ENCODE assay signal across 8 cellular contexts in the genomic region with DNA sequence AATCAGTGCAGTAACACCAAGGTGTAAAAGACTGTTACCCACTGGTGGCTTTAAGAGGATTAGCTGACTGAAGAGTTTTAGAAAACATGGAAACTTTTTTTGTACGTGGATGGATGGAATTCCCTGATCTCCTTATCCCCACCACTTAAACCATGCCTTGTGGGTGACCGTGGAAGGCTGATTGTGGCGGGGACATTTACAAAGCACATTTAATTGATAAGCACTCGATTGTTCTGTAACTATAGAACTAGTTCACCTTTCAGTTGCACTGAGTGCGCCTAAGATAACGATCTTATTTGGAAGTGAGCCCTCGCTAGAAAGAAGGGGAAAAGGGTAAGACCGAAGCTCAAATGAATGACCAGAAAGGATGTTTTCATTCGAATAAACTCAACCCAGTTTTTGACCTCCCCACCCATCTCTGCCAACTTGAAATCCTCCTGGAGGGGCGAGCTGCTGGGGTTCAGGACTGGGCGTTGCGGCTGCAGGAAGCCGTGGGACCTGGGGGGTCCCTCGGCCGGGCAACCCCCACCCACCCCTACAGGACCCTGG. TPM values are rescaled to one million over a fixed set of nuclear protein-coding genes. Genes with fewer than 3 reads are reported as not detected.
DNase-seq lines count a peak whose midpoint lies in the region; ATAC-seq and TF ChIP-seq lines count a peak whose summit lies in the region.

No MANE protein-coding gene starts in this region.

- H3K4me3 ChIP-seq in left ventricle myocardium inferior = peak overlapping the region; percentile 98

- no peaks in the 10 kb centered on the region for H3K9me3 Mint-ChIP-seq in effector memory CD8-positive, alpha-beta T cell
- no peaks in the 10 kb centered on the region for H3K9me3 Mint-ChIP-seq in natural killer cell treated with Interleukin-12 subunit alpha and Interleukin-12 subunit beta and Interleukin-15 and Interleukin-18, amount 100 ng/mL, for 72 hours

- H3K36me3 Mint-ChIP-seq in effector memory CD8-positive, alpha-beta T cell (ENCODE audit: insufficient read depth) = peaks cover 26% of the 10 kb centered on the region
- peaks cover 6% of the 10 kb centered on the region for H3K36me3 Mint-ChIP-seq in natural killer cell treated with Interleukin-12 subunit alpha and Interleukin-12 subunit beta and Interleukin-15 and Interleukin-18, amount 100 ng/mL, for 72 hours

- TF ChIP-seq CTCF in left ventricle myocardium inferior (IDR thresholded peaks at IDR 0.05; ENCODE audit: borderline replicate concordance) = no peak
- no peak for TF ChIP-seq CTCF in RWPE1 (conservative IDR thresholded peaks at IDR 0.05; ENCODE audit: low read depth)

- POLR2A ChIA-PET in RWPE1 (lab: Yijun Ruan, JAX; ENCODE audit: low non-redundant PET) = no interaction called here

- CTCF ChIA-PET in RWPE1 (lab: Yijun Ruan, JAX) = interaction anchor here (0.6 to 1.3 kb wide), 6 partner anchors 14 to 88 kb away, joined by 3 to 7 read pairs (median 4); no protein-coding TSS in a partner anchor

- H3K9me3 ChIP-seq in left ventricle myocardium inferior (replicated peaks) = no peaks in the 10 kb centered on the region

- H3K4me3 Mint-ChIP-seq in effector memory CD8-positive, alpha-beta T cell = peak overlapping the region; percentile 92 to 96
- H3K4me3 Mint-ChIP-seq in natural killer cell treated with Interleukin-12 subunit alpha and Interleukin-12 subunit beta and Interleukin-15 and Interleukin-18, amount 100 ng/mL, for 72 hours = peak overlapping the region; percentile 97

- DNase-seq in left ventricle myocardium inferior (no peak), left cardiac atrium (no peak), RWPE1 (ENCODE audit: low spot score) (peak; percentile 20), midbrain (lab: John Stamatoyannopoulos, UW) (no peak)
- peak in 1 of 3 experiments; percentile 7 for DNase-seq in effector memory CD8-positive, alpha-beta T cell
- no peak for DNase-seq in natural killer cell treated with Interleukin-12 subunit alpha and Interleukin-12 subunit beta and Interleukin-15 and Interleukin-18, amount 100 ng/mL, for 72 hours (ENCODE audit: low spot score)

- peak overlapping the region; percentile 79 to 95 for H3K27ac Mint-ChIP-seq in effector memory CD8-positive, alpha-beta T cell
- H3K27ac Mint-ChIP-seq in natural killer cell treated with Interleukin-12 subunit alpha and Interleukin-12 subunit beta and Interleukin-15 and Interleukin-18, amount 100 ng/mL, for 72 hours = peak overlapping the region; percentile 80 to 85

- H3K27ac ChIP-seq in left ventricle myocardium inferior (replicated peaks) (peak overlapping the region; percentile 98), RWPE1 (peak overlapping the region; percentile 96)

- no peaks in the 10 kb centered on the region for H3K36me3 ChIP-seq in left ventricle myocardium inferior

- H3K4me1 Mint-ChIP-seq in effector memory CD8-positive, alpha-beta T cell (ENCODE audit: low read depth in 2 of 2) = peaks cover 27 to 38% of the 10 kb centered on the region in 2 donors
- peaks cover 16 to 28% of the 10 kb centered on the region in 2 donors for H3K4me1 Mint-ChIP-seq in natural killer cell treated with Interleukin-12 subunit alpha and Interleukin-12 subunit beta and Interleukin-15 and Interleukin-18, amount 100 ng/mL, for 72 hours (ENCODE audit: low read depth in 2 of 2)

- H3K27me3 ChIP-seq in left ventricle myocardium inferior (ENCODE audit: low read depth) = no peaks in the 10 kb centered on the region

- H3K4me1 ChIP-seq in left ventricle myocardium inferior = peaks cover 47% of the 10 kb centered on the region

- no peaks in the 10 kb centered on the region for H3K27me3 Mint-ChIP-seq in effector memory CD8-positive, alpha-beta T cell
- H3K27me3 Mint-ChIP-seq in natural killer cell treated with Interleukin-12 subunit alpha and Interleukin-12 subunit beta and Interleukin-15 and Interleukin-18, amount 100 ng/mL, for 72 hours = no peaks in the 10 kb centered on the region

- ATAC-seq in left cardiac atrium (no peak), HG03108 (IDR thresholded peaks at IDR 0.05; ENCODE audit: unreplicated experiment) (no peak), HG03159 (IDR thresholded peaks at IDR 0.05; ENCODE audit: unreplicated experiment) (no peak)
- no peak for ATAC-seq in effector memory CD8-positive, alpha-beta T cell (replicated peaks)
- ATAC-seq in natural killer cell treated with Interleukin-12 subunit alpha and Interleukin-12 subunit beta and Interleukin-15 and Interleukin-18, amount 100 ng/mL, for 72 hours = no peak

- intact Hi-C loops in left ventricle myocardium inferior (cut with micrococcal nuclease) = loop anchor here (10.0 kb wide), 1 partner anchor 65 kb away; no protein-coding TSS in a partner anchor
- intact Hi-C loops in left cardiac atrium (cut with DNase I) = loop anchor here (2.0 to 10.0 kb wide), 4 partner anchors 59 to 85 kb away; no protein-coding TSS in a partner anchor

RNA-seq across cellular contexts. Expression of gene RASSF3, which starts 0.7 kb away (rescaled TPM):
- total RNA-seq in left ventricle myocardium inferior (102 TPM), left cardiac atrium (100 to 1,000 TPM; 116 to 118 TPM)
- total RNA-seq in natural killer cell treated with Interleukin-12 subunit alpha and Interleukin-12 subunit beta and Interleukin-15 and Interleukin-18, amount 100 ng/mL, for 72 hours = 10 to 100 TPM; 64.3 to 92.1 TPM
